Comparison of ENCODE assay signal across 15 cellular contexts in genomic region chr12:113850309-113851056, GRCh38.
DNase-seq lines count a peak whose midpoint lies in the region; ATAC-seq and TF ChIP-seq lines count a peak whose summit lies in the region.
"Had no signal": no experiment of that assay in that cellular context is flagged by ENCODE, and none has a peak within 500 bp of the region (broad histone marks: within the 10 kb centered on the region; RNA-seq: fewer than 3 reads in every experiment).

No MANE protein-coding gene starts in this region.

- H4K8ac ChIP-seq in IMR-90 (ENCODE audit: low read depth in 2 of 2, low read length in 2 of 2) = no peak overlapping the region

- no peak overlapping the region for H4K91ac ChIP-seq in IMR-90 (ENCODE audit: insufficient read depth, low read depth, low read length)

- TF ChIP-seq RAD21 in IMR-90 (IDR thresholded peaks at IDR 0.05; ENCODE audit: low read length) = no peak

- no peak overlapping the region for H2AK5ac ChIP-seq in IMR-90 (ENCODE audit: low read depth, low read length)

- no peaks in the 10 kb centered on the region for H3K79me1 ChIP-seq in IMR-90 (ENCODE audit: low read depth in 1 of 2, low read length in 2 of 2)

- no TSS peak for BruUV-seq in IMR-90 (replicated peaks; lab: Mats Ljungman, UMichigan)

- no peaks in the 10 kb centered on the region for H3K9me3 ChIP-seq in IMR-90 (ENCODE audit: control insufficient read depth, insufficient read depth, low read length)
- H3K9me3 ChIP-seq: HAP-1 had no signal

- 80% methylated on average over 1 of the region's 8 CpGs; no CpG with 5 or more reads in 1 of the 2 experiments for WGBS in IMR-90 (ENCODE audit: extremely low coverage in 2 of 2, insufficient read length in 1 of 2), 2 experiments

- peaks cover 3 to 4% of the 10 kb centered on the region in 2 donors for H3K4me1 Mint-ChIP-seq in effector memory CD8-positive, alpha-beta T cell (ENCODE audit: low read depth in 2 of 2)
- H3K4me1 Mint-ChIP-seq in stimulated activated effector memory CD8-positive, alpha-beta T cell treated with anti-CD3 and anti-CD28 coated beads, Interleukin-12 subunit alpha, Interleukin-12 subunit beta, amount 100 ng/mL, for 72 hours = no peaks in the 10 kb centered on the region
- H3K4me1 Mint-ChIP-seq: activated naive CD8-positive, alpha-beta T cell treated with anti-CD3 and anti-CD28 coated beads, Interleukin-2, amount 10 ng/mL, durations not matched to agents 7 days and 5 days had no signal

- no peak overlapping the region for H2AK9ac ChIP-seq in IMR-90 (replicated peaks; ENCODE audit: low read depth, low read length, poor library complexity)

- H2BK5ac ChIP-seq in IMR-90 (ENCODE audit: low read depth, low read length, poor library complexity, severe bottlenecking) = no peak overlapping the region

- H2BK15ac ChIP-seq in IMR-90 (ENCODE audit: low read depth, low read length) = no peak overlapping the region

- no peaks in the 10 kb centered on the region for H4K20me1 ChIP-seq in IMR-90 (ENCODE audit: insufficient read depth, low read length)

- no peak overlapping the region for H4K5ac ChIP-seq in IMR-90 (ENCODE audit: low read depth, low read length)

- H3K23ac ChIP-seq in IMR-90 (ENCODE audit: low read depth, low read length) = no peak overlapping the region

- peak overlapping the region; percentile 22 to 65 for H3K27ac Mint-ChIP-seq in effector memory CD8-positive, alpha-beta T cell
- peak overlapping the region; percentile 63 for H3K27ac Mint-ChIP-seq in stimulated activated effector memory CD8-positive, alpha-beta T cell treated with anti-CD3 and anti-CD28 coated beads, Interleukin-12 subunit alpha, Interleukin-12 subunit beta, amount 100 ng/mL, for 72 hours
- H3K27ac Mint-ChIP-seq: activated naive CD8-positive, alpha-beta T cell treated with anti-CD3 and anti-CD28 coated beads, Interleukin-2, amount 10 ng/mL, durations not matched to agents 7 days and 5 days; CD4-positive, alpha-beta T cell; progenitor cell of endocrine pancreas had no signal

- H3K27me3 ChIP-seq in IMR-90 (ENCODE audit: control insufficient read depth, insufficient read depth, low read length) = no peaks in the 10 kb centered on the region

- no peaks in the 10 kb centered on the region for H3K27me3 Mint-ChIP-seq in effector memory CD8-positive, alpha-beta T cell
- H3K27me3 Mint-ChIP-seq: activated naive CD8-positive, alpha-beta T cell treated with anti-CD3 and anti-CD28 coated beads, Interleukin-2, amount 10 ng/mL, durations not matched to agents 7 days and 5 days; CD4-positive, alpha-beta T cell had no signal

- no peak overlapping the region for H3K9ac ChIP-seq in IMR-90 (ENCODE audit: low read depth, low read length)

- no peak overlapping the region for H3K4me3 Mint-ChIP-seq in effector memory CD8-positive, alpha-beta T cell
- H3K4me3 Mint-ChIP-seq in stimulated activated effector memory CD8-positive, alpha-beta T cell treated with anti-CD3 and anti-CD28 coated beads, Interleukin-12 subunit alpha, Interleukin-12 subunit beta, amount 100 ng/mL, for 72 hours = no peak overlapping the region
- H3K4me3 Mint-ChIP-seq: activated naive CD8-positive, alpha-beta T cell treated with anti-CD3 and anti-CD28 coated beads, Interleukin-2, amount 10 ng/mL, durations not matched to agents 7 days and 5 days; CD4-positive, alpha-beta T cell had no signal

- peak; percentile 25 for DNase-seq in IMR-90
- no peak for DNase-seq in effector memory CD8-positive, alpha-beta T cell
- peak; percentile 21 to 44 for DNase-seq in left colon
- no peak for DNase-seq in stimulated activated effector memory CD8-positive, alpha-beta T cell treated with anti-CD3 and anti-CD28 coated beads, Interleukin-12 subunit alpha, Interleukin-12 subunit beta, amount 100 ng/mL, for 72 hours (ENCODE audit: low spot score in 2 of 2)
- DNase-seq in GM13977 (ENCODE audit: low spot score) = no peak
- no peak for DNase-seq in activated CD4-positive, CD25-positive, alpha-beta regulatory T cell (lab: John Stamatoyannopoulos, UW)
- DNase-seq in NCI-H82 (lab: John Stamatoyannopoulos, UW) = no peak
- DNase-seq in stimulated activated CD4-positive, alpha-beta T cell treated with anti-CD3 and anti-CD28 coated beads, Interleukin-15, amount 100 ng/mL, for 24 hours = no peak
- DNase-seq: activated naive CD8-positive, alpha-beta T cell treated with anti-CD3 and anti-CD28 coated beads, Interleukin-2, amount 10 ng/mL, durations not matched to agents 7 days and 5 days; CD4-positive, alpha-beta T cell; MV-4-11; NCI-H524 treated with DMSO at 0.1 percent for 48 hours; SHP77 had no signal

- H3K56ac ChIP-seq in IMR-90 (ENCODE audit: extremely low read depth, insufficient read depth, low read length) = no peak overlapping the region

- peaks cover 5% of the 10 kb centered on the region for H3K36me3 Mint-ChIP-seq in effector memory CD8-positive, alpha-beta T cell (ENCODE audit: insufficient read depth)
- peaks cover 29% of the 10 kb centered on the region for H3K36me3 Mint-ChIP-seq in stimulated activated effector memory CD8-positive, alpha-beta T cell treated with anti-CD3 and anti-CD28 coated beads, Interleukin-12 subunit alpha, Interleukin-12 subunit beta, amount 100 ng/mL, for 72 hours
- H3K36me3 Mint-ChIP-seq: activated naive CD8-positive, alpha-beta T cell treated with anti-CD3 and anti-CD28 coated beads, Interleukin-2, amount 10 ng/mL, durations not matched to agents 7 days and 5 days had no signal

- H3K4ac ChIP-seq in IMR-90 (ENCODE audit: low read depth, low read length) = no peak overlapping the region

- H3K9me1 ChIP-seq in IMR-90 (ENCODE audit: insufficient read depth, low read length) = peaks cover 9% of the 10 kb centered on the region; the same call in 1 of the 2 replicates

- H3K36me3 ChIP-seq in IMR-90 (ENCODE audit: control insufficient read depth, insufficient read depth, low read length) = no peaks in the 10 kb centered on the region
- H3K36me3 ChIP-seq: HAP-1 had no signal

- TF ChIP-seq CTCF in IMR-90 (conservative IDR thresholded peaks at IDR 0.05; ENCODE audit: low read depth, low read length) (no peak), GM13977 (IDR thresholded peaks at IDR 0.05; ENCODE audit: extremely low read depth, insufficient read depth, missing control alignments) (no peak)

- dilution Hi-C loops in IMR-90 (cut with HindIII; ENCODE audit: low sequenced_read_pairs, unreplicated experiment) = no loop called here

- no peak overlapping the region for H2BK20ac ChIP-seq in IMR-90 (ENCODE audit: low read depth, low read length)

- H3K4me3 ChIP-seq in IMR-90 (ENCODE audit: insufficient read depth, low read depth, low read length) = no peak overlapping the region
- H3K4me3 ChIP-seq: HAP-1 had no signal

- peaks cover 7% of the 10 kb centered on the region; the same call in 1 of the 2 replicates for H3K4me1 ChIP-seq in IMR-90 (ENCODE audit: control insufficient read depth, insufficient read depth, low read length)
- H3K4me1 ChIP-seq: HAP-1 had no signal

- H3K18ac ChIP-seq in IMR-90 (ENCODE audit: low read depth, low read length) = no peak overlapping the region

- no peak overlapping the region for H3K4me2 ChIP-seq in IMR-90 (ENCODE audit: low read depth, low read length)

- no peak overlapping the region for H3K27ac ChIP-seq in IMR-90 (ENCODE audit: insufficient read depth, low read length)

- H2AFZ ChIP-seq in IMR-90 (replicated peaks; ENCODE audit: low read length, poor library complexity) = no peak overlapping the region

- H3K9me3 Mint-ChIP-seq in effector memory CD8-positive, alpha-beta T cell = no peaks in the 10 kb centered on the region
- no peaks in the 10 kb centered on the region for H3K9me3 Mint-ChIP-seq in stimulated activated effector memory CD8-positive, alpha-beta T cell treated with anti-CD3 and anti-CD28 coated beads, Interleukin-12 subunit alpha, Interleukin-12 subunit beta, amount 100 ng/mL, for 72 hours
- H3K9me3 Mint-ChIP-seq: activated naive CD8-positive, alpha-beta T cell treated with anti-CD3 and anti-CD28 coated beads, Interleukin-2, amount 10 ng/mL, durations not matched to agents 7 days and 5 days; CD4-positive, alpha-beta T cell had no signal

- H2BK120ac ChIP-seq in IMR-90 (ENCODE audit: low read depth, low read length) = no peak overlapping the region

- intact Hi-C loops in IMR-90 (cut with micrococcal nuclease) (no loop called here), left colon (cut with DNase I, micrococcal nuclease) (no loop called here)

- ATAC-seq in IMR-90 (ENCODE audit: low read depth) (peak; percentile 75), left colon (no peak)
- no peak for ATAC-seq in effector memory CD8-positive, alpha-beta T cell (replicated peaks)
- no peak for ATAC-seq in stimulated activated effector memory CD8-positive, alpha-beta T cell treated with anti-CD3 and anti-CD28 coated beads, Interleukin-12 subunit alpha, Interleukin-12 subunit beta, amount 100 ng/mL, for 72 hours

- CTCF ChIA-PET in IMR-90 (lab: Yijun Ruan, JAX) = no interaction called here

- in situ Hi-C loops in IMR-90 (cut with MboI; ENCODE audit: low sequenced_read_pairs) = no loop called here
- in situ Hi-C loops in GM13977 (cut with MboI; ENCODE audit: low pct_unique_long_range_greater_than_20kb, low sequenced_read_pairs, unreplicated experiment) = no loop called here

- TF ChIP-seq POLR2A in IMR-90 (IDR thresholded peaks at IDR 0.05; ENCODE audit: low read depth, low read length) = no peak

- no peak overlapping the region for H3K14ac ChIP-seq in IMR-90 (replicated peaks; ENCODE audit: low read depth, low read length)

- POLR2A ChIA-PET in IMR-90 (lab: Charles Lee; ENCODE audit: unreplicated experiment) = no interaction called here

TF ChIP-seq in IMR-90, 13 proteins besides CTCF, POLR2A, EP300 and RAD21 (continues in another document):
- no peak for TF ChIP-seq MAFK (IDR thresholded peaks at IDR 0.05; ENCODE audit: low read depth, low read length)
- TF ChIP-seq RCOR1 (IDR thresholded peaks at IDR 0.05; ENCODE audit: insufficient replicate concordance, low read length) = no peak
- TF ChIP-seq USF2 (IDR thresholded peaks at IDR 0.05; ENCODE audit: low read depth, low read length) = no peak
- no peak for TF ChIP-seq BHLHE40 (IDR thresholded peaks at IDR 0.05; ENCODE audit: low read depth, low read length)

Comparison
In these comparisons a context has a peak if more than half of its experiments do, and no peak if none do; other contexts are left out.
1. DNase-seq: peak in IMR-90 (single experiment) and left colon (2 of 2); none in effector memory CD8-positive, alpha-beta T cell (0 of 3), stimulated activated effector memory CD8-positive, alpha-beta T cell treated with anti-CD3 and anti-CD28 coated beads, Interleukin-12 subunit alpha, Interleukin-12 subunit beta, amount 100 ng/mL, for 72 hours (0 of 2), GM13977 (single experiment), activated CD4-positive, CD25-positive, alpha-beta regulatory T cell (0 of 4), NCI-H82 (single experiment) and stimulated activated CD4-positive, alpha-beta T cell treated with anti-CD3 and anti-CD28 coated beads, Interleukin-15, amount 100 ng/mL, for 24 hours (single experiment).